ENCODE assay signal across 11 cellular contexts in the genomic region with DNA sequence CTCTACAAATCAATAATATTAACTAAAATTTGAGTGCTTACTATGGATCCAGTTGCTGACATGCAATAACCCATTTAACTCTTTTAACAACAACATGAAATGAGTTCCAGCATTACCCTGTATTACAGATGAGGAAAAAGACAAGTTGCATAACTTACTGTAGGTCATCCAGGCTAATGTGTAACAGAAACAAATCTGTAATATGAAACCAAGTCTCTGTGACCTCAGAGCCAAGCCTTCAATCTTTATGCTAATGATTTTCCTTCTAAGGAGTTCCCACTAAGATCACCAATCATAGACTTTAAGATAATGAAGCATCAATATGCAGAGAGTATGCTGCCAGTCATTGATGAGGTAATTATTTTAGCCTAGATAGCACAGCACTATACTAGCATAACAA. TPM values are rescaled to one million over a fixed set of nuclear protein-coding genes. Genes with fewer than 3 reads are reported as not detected.
DNase-seq lines count a peak whose midpoint lies in the region; ATAC-seq, FAIRE-seq and TF ChIP-seq lines count a peak whose summit lies in the region.
"Had no signal": no experiment of that assay in that cellular context is flagged by ENCODE, and none has a peak within 500 bp of the region (broad histone marks: within the 10 kb centered on the region; RNA-seq: fewer than 3 reads in every experiment).

No MANE protein-coding gene starts in this region.

- H3K4me3 ChIP-seq in astrocyte (ENCODE audit: insufficient read depth, low read depth, low read length) = no peak overlapping the region
- H3K4me3 ChIP-seq: right atrium auricular region, upper lobe of left lung had no signal

- H3K4me3 Mint-ChIP-seq in astrocyte (ENCODE audit: unreplicated experiment) (no peak overlapping the region), type B pancreatic cell (no peak overlapping the region)

- DNase-seq in astrocyte (ENCODE audit: low read depth) = peak; percentile 49
- peak; percentile 4 for DNase-seq in myocyte (ENCODE audit: low read depth)
- no peak for DNase-seq in type B pancreatic cell (ENCODE audit: extremely low spot score, unreplicated experiment)
- DNase-seq in posterior vena cava (ENCODE audit: low spot score) = no peak
- DNase-seq in stimulated activated CD4-positive, alpha-beta T cell treated with anti-CD3 and anti-CD28 coated beads, Interleukin-2, amount 100 ng/mL, for 48 hours = no peak
- no peak for DNase-seq in SHP77 (lab: John Stamatoyannopoulos, UW)
- DNase-seq: COR-L47, upper lobe of left lung had no signal

- FAIRE-seq in astrocyte (lab: Jason Lieb, UNC) = no peak

- H2AFZ ChIP-seq in astrocyte (ENCODE audit: low read depth, low read length) = no peak overlapping the region

- TF ChIP-seq CTCF in astrocyte (IDR thresholded peaks at IDR 0.05; ENCODE audit: insufficient read depth, low read depth, low read length) = no peak
- TF ChIP-seq CTCF in type B pancreatic cell (conservative IDR thresholded peaks at IDR 0.05) = no peak

- H3K27ac Mint-ChIP-seq in astrocyte (ENCODE audit: unreplicated experiment) = no peak overlapping the region
- no peak overlapping the region for H3K27ac Mint-ChIP-seq in type B pancreatic cell

- no peaks in the 10 kb centered on the region for H3K36me3 Mint-ChIP-seq in astrocyte (ENCODE audit: low read depth, unreplicated experiment)
- no peaks in the 10 kb centered on the region for H3K36me3 Mint-ChIP-seq in type B pancreatic cell

- no peaks in the 10 kb centered on the region for H4K20me1 ChIP-seq in astrocyte (ENCODE audit: insufficient read depth, low read length)

- H3K4me1 ChIP-seq in astrocyte (ENCODE audit: insufficient read depth, low read length) = no peaks in the 10 kb centered on the region
- H3K4me1 ChIP-seq: right atrium auricular region, upper lobe of left lung had no signal

- H3K36me3 ChIP-seq in astrocyte (ENCODE audit: insufficient read depth, low read length) = no peaks in the 10 kb centered on the region
- H3K36me3 ChIP-seq: right atrium auricular region, upper lobe of left lung had no signal

- no peak overlapping the region for H3K9ac ChIP-seq in astrocyte (ENCODE audit: low read length)

- H3K9me3 ChIP-seq in astrocyte (ENCODE audit: insufficient read depth, low read depth, low read length) = no peaks in the 10 kb centered on the region
- H3K9me3 ChIP-seq: right atrium auricular region, upper lobe of left lung had no signal

- H3K27ac ChIP-seq in astrocyte (ENCODE audit: low read depth, low read length) = no peak overlapping the region
- H3K27ac ChIP-seq: right atrium auricular region, upper lobe of left lung had no signal

- no peaks in the 10 kb centered on the region for H3K79me2 ChIP-seq in astrocyte (ENCODE audit: insufficient read depth, low read length)

- H3K27me3 Mint-ChIP-seq in astrocyte (ENCODE audit: low read depth, unreplicated experiment) (no peaks in the 10 kb centered on the region), type B pancreatic cell (no peaks in the 10 kb centered on the region)

- H3K27me3 ChIP-seq in astrocyte (ENCODE audit: insufficient read depth, low read length) = no peaks in the 10 kb centered on the region
- H3K27me3 ChIP-seq: right atrium auricular region, upper lobe of left lung had no signal

- intact Hi-C loops in posterior vena cava (cut with DNase I) = loop anchor here in 1 of 2 donors (5.0 kb wide), 1 partner anchor 1908 kb away; no protein-coding TSS in a partner anchor

- peaks cover 11% of the 10 kb centered on the region for H3K4me1 Mint-ChIP-seq in astrocyte (ENCODE audit: low read depth, unreplicated experiment)
- peaks cover 6% of the 10 kb centered on the region for H3K4me1 Mint-ChIP-seq in type B pancreatic cell (ENCODE audit: unreplicated experiment)

- H3K9me3 Mint-ChIP-seq in astrocyte (ENCODE audit: unreplicated experiment) (peaks cover 2% of the 10 kb centered on the region), type B pancreatic cell (no peaks in the 10 kb centered on the region)

- ATAC-seq in GM19043 (IDR thresholded peaks at IDR 0.05; ENCODE audit: low read depth, unreplicated experiment) = peak; percentile 78
- peak; percentile 89 for ATAC-seq in HG02943 (IDR thresholded peaks at IDR 0.05; ENCODE audit: low read depth, unreplicated experiment)

- H3K4me2 ChIP-seq in astrocyte (ENCODE audit: low read length) = no peak overlapping the region

RNA-seq across cellular contexts. Expression of a gene that starts 35.6 kb away (rescaled TPM):
- total RNA-seq in astrocyte = 11.3 and 12.7 TPM in 2 replicates
- 11.0 and 14.4 TPM in 2 replicates for total RNA-seq in myocyte
- 10.3 TPM for polyA plus RNA-seq in myocyte (2012)
- 20.0 and 20.5 TPM in 2 replicates for total RNA-seq in type B pancreatic cell (ENCODE audit: low replicate concordance)
- 10 to 100 TPM; 23.1 to 26.8 TPM for total RNA-seq in posterior vena cava

Comparison
In these comparisons a context has a peak if more than half of its experiments do, and no peak if none do; other contexts are left out.
1. DNase-seq: peak in astrocyte (single experiment) and myocyte (single experiment); none in type B pancreatic cell (single experiment), posterior vena cava (single experiment), stimulated activated CD4-positive, alpha-beta T cell treated with anti-CD3 and anti-CD28 coated beads, Interleukin-2, amount 100 ng/mL, for 48 hours (0 of 2) and SHP77 (0 of 2).